In genomic region chr9:22244141-22245011, GRCh38 we compare ENCODE assay signal across 8 cellular contexts.
DNase-seq lines count a peak whose midpoint lies in the region; ATAC-seq, FAIRE-seq and TF ChIP-seq lines count a peak whose summit lies in the region.

No MANE protein-coding gene starts in this region.

- ATAC-seq in Right ventricle myocardium superior (ENCODE audit: poor library complexity): peak; percentile 73
- peak; percentile 48 for ATAC-seq in HG02678 (IDR thresholded peaks at IDR 0.05; ENCODE audit: unreplicated experiment)
- no peak for ATAC-seq in GM21619 (IDR thresholded peaks at IDR 0.05; ENCODE audit: unreplicated experiment)

- no peak overlapping the region for H3K27ac ChIP-seq in adrenal gland

- TF ChIP-seq CTCF in adrenal gland (IDR thresholded peaks at IDR 0.05): peak; percentile 23 to 52 (median 38)

- 32 to 40% (median 37%) methylated on average over 9 of the region's 9 CpGs for WGBS in adrenal gland, 4 donors

- no peaks in the 10 kb centered on the region for H3K9me3 ChIP-seq in adrenal gland (replicated peaks in 1 of 3)

- H3K4me3 ChIP-seq in adrenal gland: no peak overlapping the region

- H3K36me3 ChIP-seq in adrenal gland (replicated peaks in 1 of 2): no peaks in the 10 kb centered on the region

- no peak for DNase-seq in Right ventricle myocardium superior
- DNase-seq in cardiac septum (ENCODE audit: low spot score): no peak
- peak; percentile 5 for DNase-seq in NCI-H345 treated with DMSO at 0.1 percent for 48 hours (lab: John Stamatoyannopoulos, UW; ENCODE audit: unreplicated experiment)
- peak in 1 of 7 donors; percentile 17 for DNase-seq in adrenal gland
- DNase-seq in superior temporal gyrus (ENCODE audit: extremely low spot score): peak; percentile 58

- peaks cover 0 to 5% of the 10 kb centered on the region in 2 donors for H3K4me1 ChIP-seq in adrenal gland (replicated peaks in 1 of 2)

- FAIRE-seq in islet of Langerhans (lab: Jason Lieb, UNC): peak; percentile 95

- intact Hi-C loops in Right ventricle myocardium superior (cut with DNase I): loop anchor here (5.0 kb wide), 1 partner anchor 432 kb away; no protein-coding TSS in a partner anchor
- intact Hi-C loops in cardiac septum (cut with DNase I): loop anchor here (5.0 kb wide), 1 partner anchor 208 kb away; no protein-coding TSS in a partner anchor
- intact Hi-C loops in adrenal gland (cut with DNase I): no loop called here

- no peaks in the 10 kb centered on the region for H3K27me3 ChIP-seq in adrenal gland

- no peak for TF ChIP-seq POLR2A in adrenal gland (IDR thresholded peaks at IDR 0.05)

Comparison
In these comparisons a context has a peak if more than half of its experiments do, and no peak if none do; other contexts are left out.
1. DNase-seq: peak in NCI-H345 treated with DMSO at 0.1 percent for 48 hours (single experiment) and superior temporal gyrus (single experiment); none in Right ventricle myocardium superior (single experiment) and cardiac septum (single experiment).
2. intact Hi-C loops: an anchor here in Right ventricle myocardium superior (5.0 kb wide) and cardiac septum (5.0 kb wide); none called in adrenal gland.